Comparison of ENCODE assay signal across 9 cellular contexts in genomic region chrX:45187731-45188130, GRCh38. TPM values are rescaled to one million over a fixed set of nuclear protein-coding genes. Genes with fewer than 3 reads are reported as not detected.
A peak's percentile ranks its signal among the peaks of the same experiment; 100 is the strongest.
DNase-seq lines count a peak whose midpoint lies in the region; ATAC-seq and TF ChIP-seq lines count a peak whose summit lies in the region.
"Had no signal": no experiment of that assay in that cellular context is flagged by ENCODE, and none has a peak within 500 bp of the region (broad histone marks: within the 10 kb centered on the region; RNA-seq: fewer than 3 reads in every experiment).

No MANE protein-coding gene starts in this region.

- peak overlapping the region; percentile 92 for H2AFZ ChIP-seq in IMR-90 (replicated peaks; ENCODE audit: low read length, poor library complexity)

- H4K20me1 ChIP-seq in IMR-90 (ENCODE audit: insufficient read depth, low read length): no peaks in the 10 kb centered on the region

- peaks cover 66% of the 10 kb centered on the region for H3K27me3 Mint-ChIP-seq in MCF 10A (ENCODE audit: insufficient read depth, unreplicated experiment)

- no peak overlapping the region for H2BK120ac ChIP-seq in IMR-90 (ENCODE audit: low read depth, low read length)

- H3K56ac ChIP-seq in IMR-90 (ENCODE audit: extremely low read depth, insufficient read depth, low read length): no peak overlapping the region

- peak overlapping the region; percentile 72 for H3K4me3 Mint-ChIP-seq in MCF 10A (ENCODE audit: unreplicated experiment)

- no peak for TF ChIP-seq RAD21 in IMR-90 (IDR thresholded peaks at IDR 0.05; ENCODE audit: low read length)

- WGBS in IMR-90 (ENCODE audit: extremely low coverage in 2 of 2, insufficient read length in 1 of 2), 2 experiments: 0% methylated on average over 1 of the region's 6 CpGs; no CpG with 5 or more reads in 1 of the 2 experiments

- H3K36me3 ChIP-seq in A673 (ENCODE audit: insufficient read depth, low read length, poor library complexity, severe bottlenecking) (no peaks in the 10 kb centered on the region), IMR-90 (ENCODE audit: control insufficient read depth, insufficient read depth, low read length) (no peaks in the 10 kb centered on the region), muscle layer of duodenum (ENCODE audit: control insufficient read depth in 1 of 2, insufficient read depth in 2 of 2, low read length in 2 of 2) (no peaks in the 10 kb centered on the region)

- no peak overlapping the region for H4K91ac ChIP-seq in IMR-90 (ENCODE audit: insufficient read depth, low read depth, low read length)

- ATAC-seq in IMR-90 (ENCODE audit: low read depth): no peak
- ATAC-seq in HG03139 (IDR thresholded peaks at IDR 0.05; ENCODE audit: unreplicated experiment): no peak
- no peak for ATAC-seq in HG02852 (IDR thresholded peaks at IDR 0.05; ENCODE audit: unreplicated experiment)

- TF ChIP-seq POLR2A in IMR-90 (IDR thresholded peaks at IDR 0.05; ENCODE audit: low read depth, low read length): no peak

- H3K18ac ChIP-seq in IMR-90 (ENCODE audit: low read depth, low read length): no peak overlapping the region

- in situ Hi-C loops in IMR-90 (cut with MboI; ENCODE audit: low sequenced_read_pairs): loop anchor here (25.0 kb wide), 1 partner anchor 1225 kb away; the partner anchor contains the start of gene NDP
- in situ Hi-C loops in KBM-7 (cut with MboI; ENCODE audit: low pct_unique_long_range_greater_than_20kb, low sequenced_read_pairs): no loop called here

- no peak overlapping the region for H2BK15ac ChIP-seq in IMR-90 (ENCODE audit: low read depth, low read length)

- H3K4me3 ChIP-seq in A673 (ENCODE audit: low read depth, low read length, poor library complexity, severe bottlenecking): peak overlapping the region; percentile 44
- H3K4me3 ChIP-seq in IMR-90 (ENCODE audit: insufficient read depth, low read depth, low read length): peak overlapping the region; percentile 80
- peak overlapping the region; percentile 65 to 74 for H3K4me3 ChIP-seq in muscle layer of duodenum (ENCODE audit: low read depth in 1 of 2, low read length in 2 of 2)

- no peaks in the 10 kb centered on the region for H3K36me3 Mint-ChIP-seq in MCF 10A (ENCODE audit: insufficient read depth, unreplicated experiment)

- no peak overlapping the region for H2BK20ac ChIP-seq in IMR-90 (ENCODE audit: low read depth, low read length)

- dilution Hi-C loops in IMR-90 (cut with HindIII; ENCODE audit: low sequenced_read_pairs, unreplicated experiment): no loop called here

- H3K27me3 ChIP-seq in A673 (replicated peaks; ENCODE audit: insufficient read depth, low read depth, low read length, poor library complexity): no peaks in the 10 kb centered on the region
- peaks cover 9% of the 10 kb centered on the region for H3K27me3 ChIP-seq in IMR-90 (ENCODE audit: control insufficient read depth, insufficient read depth, low read length)
- no peaks in the 10 kb centered on the region for H3K27me3 ChIP-seq in muscle layer of duodenum (ENCODE audit: low read depth, low read length)

- intact Hi-C loops in A673 (cut with micrococcal nuclease; ENCODE audit: unreplicated experiment) (no loop called here), IMR-90 (cut with micrococcal nuclease) (loop anchor here (1.0 to 10.0 kb wide), 3 partner anchors 315 to 1229 kb away; partner anchors contain the start of gene KDM6A), MCF 10A (cut with micrococcal nuclease) (loop anchor here (1.0 to 5.0 kb wide), 3 partner anchors 115 to 1229 kb away; no protein-coding TSS in a partner anchor), posterior vena cava (cut with DNase I) (no loop called here)

- CTCF ChIA-PET in A673 (lab: Charles Lee): no interaction called here
- CTCF ChIA-PET in IMR-90 (lab: Yijun Ruan, JAX): interaction anchor here (0.6 to 1.2 kb wide), 3 partner anchors 20 to 1173 kb away, joined by 3 read pairs; no protein-coding TSS in a partner anchor
- CTCF ChIA-PET in MCF 10A (lab: Yijun Ruan, JAX): interaction anchor here (0.5 to 2.3 kb wide), 25 partner anchors 8 to 1627 kb away, joined by 3 to 13 read pairs (median 4); no protein-coding TSS in a partner anchor

- no peak overlapping the region for H3K23ac ChIP-seq in IMR-90 (ENCODE audit: low read depth, low read length)

- no TSS peak for BruUV-seq in A673 (replicated peaks; lab: Mats Ljungman, UMichigan)
- no TSS peak for BruUV-seq in IMR-90 (replicated peaks; lab: Mats Ljungman, UMichigan)
- BruUV-seq in MCF 10A (replicated peaks; lab: Mats Ljungman, UMichigan): no TSS peak

- H3K14ac ChIP-seq in IMR-90 (replicated peaks; ENCODE audit: low read depth, low read length): no peak overlapping the region

- DNase-seq in A673 (ENCODE audit: low spot score): no peak
- no peak for DNase-seq in IMR-90
- DNase-seq in MCF 10A (ENCODE audit: unreplicated experiment): no peak
- DNase-seq in posterior vena cava (ENCODE audit: low spot score): no peak
- no peak for DNase-seq in KBM-7

- peaks cover 3% of the 10 kb centered on the region for H3K4me1 ChIP-seq in A673 (ENCODE audit: insufficient read depth, low read length, poor library complexity, severe bottlenecking)
- H3K4me1 ChIP-seq in IMR-90 (ENCODE audit: control insufficient read depth, insufficient read depth, low read length): no peaks in the 10 kb centered on the region
- H3K4me1 ChIP-seq in muscle layer of duodenum (ENCODE audit: control insufficient read depth in 1 of 2, insufficient read depth in 2 of 2, low read length in 2 of 2): no peaks in the 10 kb centered on the region

- H3K4me2 ChIP-seq in IMR-90 (ENCODE audit: low read depth, low read length): peak overlapping the region; percentile 99

- H2BK5ac ChIP-seq in IMR-90 (ENCODE audit: low read depth, low read length, poor library complexity, severe bottlenecking): no peak overlapping the region

- no peaks in the 10 kb centered on the region for H3K79me1 ChIP-seq in IMR-90 (ENCODE audit: low read depth in 1 of 2, low read length in 2 of 2)

- no peak overlapping the region for H3K4ac ChIP-seq in IMR-90 (ENCODE audit: low read depth, low read length)

- no peak overlapping the region for H2AK9ac ChIP-seq in IMR-90 (replicated peaks; ENCODE audit: low read depth, low read length, poor library complexity)

- peaks cover 6% of the 10 kb centered on the region for H3K4me1 Mint-ChIP-seq in MCF 10A (ENCODE audit: insufficient read depth, unreplicated experiment)

- H3K27ac Mint-ChIP-seq in MCF 10A (ENCODE audit: low read depth, unreplicated experiment): no peak overlapping the region

- TF ChIP-seq CTCF in A673 (conservative IDR thresholded peaks at IDR 0.05; ENCODE audit: low read depth, low read length) (no peak), IMR-90 (conservative IDR thresholded peaks at IDR 0.05; ENCODE audit: low read depth, low read length) (no peak), MCF 10A (IDR thresholded peaks at IDR 0.05; ENCODE audit: unreplicated experiment) (no peak)

- no peaks in the 10 kb centered on the region for H3K9me1 ChIP-seq in IMR-90 (ENCODE audit: insufficient read depth, low read length)

- peak overlapping the region; percentile 24; the same call in 1 of the 2 replicates for H3K9ac ChIP-seq in IMR-90 (ENCODE audit: low read depth, low read length)

- no peak overlapping the region for H4K8ac ChIP-seq in IMR-90 (ENCODE audit: low read depth in 2 of 2, low read length in 2 of 2)

- POLR2A ChIA-PET in A673 (lab: Charles Lee; ENCODE audit: low non-redundant PET) (no interaction called here), IMR-90 (lab: Charles Lee; ENCODE audit: unreplicated experiment) (interaction anchor here (0.6 kb wide), 1 partner anchor 656 kb away, joined by 3 read pairs; no protein-coding TSS in a partner anchor), MCF 10A (lab: Yijun Ruan, JAX) (interaction anchor here (0.9 kb wide), 1 partner anchor 1120 kb away, joined by 3 read pairs; no protein-coding TSS in a partner anchor)

- H3K9me3 ChIP-seq in A673 (ENCODE audit: low read depth, low read length, poor library complexity, severe bottlenecking) (no peaks in the 10 kb centered on the region), IMR-90 (ENCODE audit: control insufficient read depth, insufficient read depth, low read length) (no peaks in the 10 kb centered on the region), muscle layer of duodenum (ENCODE audit: control insufficient read depth in 1 of 2, low read length in 2 of 2) (no peaks in the 10 kb centered on the region)

- no peak overlapping the region for H2AK5ac ChIP-seq in IMR-90 (ENCODE audit: low read depth, low read length)

- no peak overlapping the region for H4K5ac ChIP-seq in IMR-90 (ENCODE audit: low read depth, low read length)

- no peaks in the 10 kb centered on the region for H3K9me3 Mint-ChIP-seq in MCF 10A (ENCODE audit: unreplicated experiment)

- H3K27ac ChIP-seq in A673 (ENCODE audit: low read depth, low read length, poor library complexity, severe bottlenecking) (no peak overlapping the region), IMR-90 (ENCODE audit: insufficient read depth, low read length) (no peak overlapping the region), muscle layer of duodenum (ENCODE audit: low read length) (no peak overlapping the region)

TF ChIP-seq in IMR-90, 13 proteins besides CTCF, POLR2A, EP300 and RAD21 (continues in another document):
- no peak for TF ChIP-seq CHD1 (IDR thresholded peaks at IDR 0.05; ENCODE audit: low read depth, low read length)
- TF ChIP-seq USF2 (IDR thresholded peaks at IDR 0.05; ENCODE audit: low read depth, low read length): no peak
- no peak for TF ChIP-seq MAFK (IDR thresholded peaks at IDR 0.05; ENCODE audit: low read depth, low read length)
- TF ChIP-seq NFE2L2 (IDR thresholded peaks at IDR 0.05; ENCODE audit: low read depth, low read length): no peak
- no peak for TF ChIP-seq BHLHE40 (IDR thresholded peaks at IDR 0.05; ENCODE audit: low read depth, low read length)
- no peak for TF ChIP-seq ELK1 (IDR thresholded peaks at IDR 0.05; ENCODE audit: borderline replicate concordance, low read depth, low read length)

RNA-seq across cellular contexts. Expression of gene DIPK2B, which starts 12.9 kb away (rescaled TPM):
- total RNA-seq in A673 (2021) (not detected in 2 replicates), IMR-90 (2012; rRNA removed) (not detected in 2 replicates), MCF 10A (2022) (not detected in 2 replicates), posterior vena cava (10 to 100 TPM; 27.6 to 32.2 TPM)
- polyA plus RNA-seq in IMR-90 (2012; rRNA removed): not detected in 2 replicates
- polyA plus RNA-seq in IMR-90 (2012; cell fraction: cytosol; rRNA removed): not detected in 2 replicates
- polyA plus RNA-seq in IMR-90 (2012; cell fraction: nucleus; rRNA removed; ENCODE audit: low replicate concordance): not detected in 2 replicates
- total RNA-seq: NCI-H460 had no signal

Comparison
In these comparisons a context has a peak if more than half of its experiments do, and no peak if none do; other contexts are left out.
1. RNA of gene DIPK2B, which starts 12.9 kb away (total RNA-seq): 27.6 to 32.2 TPM in posterior vena cava; not detected in A673, not detected in IMR-90 and not detected in MCF 10A; every median in the first group is over 10 times any median in the second.
2. intact Hi-C loops: an anchor here in IMR-90 (1.0 to 10.0 kb wide) and MCF 10A (1.0 to 5.0 kb wide); none called in A673 and posterior vena cava.
3. Peak in every context shown above with its lines, with median percentiles within 50 percentile points of each other: H3K4me3 ChIP-seq.